ENCODE assay signal across 2 cellular contexts in the genomic region with DNA sequence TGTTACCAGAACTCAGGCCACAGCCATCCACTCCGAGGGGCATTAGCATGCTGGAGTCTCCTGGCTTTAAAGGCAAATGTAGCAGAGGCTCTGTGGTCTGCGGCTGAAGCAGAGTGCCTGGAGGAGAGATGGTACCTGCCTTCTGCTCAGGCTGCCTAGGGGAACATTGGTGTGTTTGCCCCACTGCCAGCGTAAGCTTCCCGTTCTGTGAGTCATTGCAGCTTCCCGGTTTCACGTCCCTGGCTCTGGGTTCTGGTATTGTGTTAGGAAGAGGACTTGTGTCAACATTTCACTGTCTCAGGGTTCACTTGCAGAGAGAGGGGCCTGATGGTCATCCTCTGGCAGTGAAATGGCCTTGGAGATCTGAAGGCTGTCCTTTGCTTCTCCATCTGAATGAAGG.
TF ChIP-seq lines count a peak whose summit lies in the region.

No MANE protein-coding gene starts in this region.

TF ChIP-seq in IMR-90, 13 proteins besides CTCF, POLR2A, EP300 and RAD21:
- no peak for TF ChIP-seq CEBPB (IDR thresholded peaks at IDR 0.05; ENCODE audit: low read depth, low read length)
- TF ChIP-seq, protein P1, sequence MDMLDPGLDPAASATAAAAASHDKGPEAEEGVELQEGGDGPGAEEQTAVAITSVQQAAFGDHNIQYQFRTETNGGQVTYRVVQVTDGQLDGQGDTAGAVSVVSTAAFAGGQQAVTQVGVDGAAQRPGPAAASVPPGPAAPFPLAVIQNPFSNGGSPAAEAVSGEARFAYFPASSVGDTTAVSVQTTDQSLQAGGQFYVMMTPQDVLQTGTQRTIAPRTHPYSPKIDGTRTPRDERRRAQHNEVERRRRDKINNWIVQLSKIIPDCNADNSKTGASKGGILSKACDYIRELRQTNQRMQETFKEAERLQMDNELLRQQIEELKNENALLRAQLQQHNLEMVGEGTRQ (IDR thresholded peaks at IDR 0.05; ENCODE audit: low read depth, low read length) = no peak

TF ChIP-seq in HepG2, 621 proteins besides CTCF, POLR2A, EP300 and RAD21:
- TF ChIP-seq YEATS4 (CRISPR knock-in tag; IDR thresholded peaks at IDR 0.05; ENCODE audit: borderline replicate concordance) (no peak), FOSL2 (CRISPR knock-in tag; IDR thresholded peaks at IDR 0.05) (0 out of 2 replicates have a peak, but pooled peaks have one; percentile 18)
